Comparison of ENCODE assay signal across 10 cellular contexts in the genomic region with DNA sequence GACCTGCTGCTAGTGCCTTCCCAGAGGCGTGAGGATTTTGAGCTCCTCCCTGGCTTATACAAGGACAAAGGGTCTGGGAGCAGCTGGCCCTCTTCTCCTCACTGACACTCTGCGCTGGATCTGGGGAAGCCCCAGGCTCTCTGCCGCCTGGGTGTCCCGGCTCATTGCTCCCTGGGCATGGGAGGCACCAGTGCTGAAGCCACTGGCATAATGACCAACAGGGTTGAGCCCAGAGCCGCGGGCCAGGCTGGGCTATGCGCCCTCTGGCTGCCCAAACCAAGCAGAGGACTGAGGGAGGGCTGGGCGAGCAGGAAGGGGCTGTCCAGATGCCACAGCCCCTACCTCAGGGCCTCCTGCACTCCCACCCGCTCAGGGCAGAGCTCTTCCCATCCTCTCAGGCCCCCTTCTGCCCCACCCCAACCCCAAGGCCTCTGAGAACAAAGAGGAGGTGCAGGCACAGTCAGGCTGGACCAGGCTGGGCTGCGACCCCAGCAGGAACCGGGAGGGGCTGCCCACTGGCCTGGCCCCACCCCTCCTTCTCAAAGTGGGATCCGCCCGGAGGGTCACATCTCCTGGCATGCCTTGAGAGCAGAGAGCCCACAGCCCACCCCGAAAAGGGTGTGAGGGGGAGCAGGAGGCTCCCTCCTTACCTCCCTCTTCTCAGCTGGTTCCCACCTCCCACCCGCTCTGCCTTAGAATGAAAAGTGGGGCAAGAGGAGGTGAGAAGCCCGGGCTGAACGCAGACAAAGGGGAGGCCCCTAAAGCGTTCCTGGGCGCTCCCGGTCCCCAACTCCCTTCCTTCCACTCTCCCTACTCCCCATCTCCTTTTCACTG. TPM values are rescaled to one million over a fixed set of nuclear protein-coding genes. Genes with fewer than 3 reads are reported as not detected.
DNase-seq lines count a peak whose midpoint lies in the region; ATAC-seq, FAIRE-seq and TF ChIP-seq lines count a peak whose summit lies in the region.
"Had no signal": no experiment of that assay in that cellular context is flagged by ENCODE, and none has a peak within 500 bp of the region (broad histone marks: within the 10 kb centered on the region; RNA-seq: fewer than 3 reads in every experiment).

No MANE protein-coding gene starts in this region.

- no peak overlapping the region for H3K4me2 ChIP-seq in HepG2 (ENCODE audit: low read depth, low read length)
- H3K4me2 ChIP-seq: PC-9 had no signal

- H3K79me2 ChIP-seq in HepG2 (ENCODE audit: insufficient read depth, low read length) = no peaks in the 10 kb centered on the region

- H3K36me3 ChIP-seq in HepG2 (replicated peaks in 1 of 2; ENCODE audit: control insufficient read depth in 1 of 2, insufficient read depth in 2 of 2, low read length in 2 of 2) (no peaks in the 10 kb centered on the region), right lobe of liver (no peaks in the 10 kb centered on the region), mesodermal cell (ENCODE audit: control insufficient read depth, insufficient read depth, low read length) (no peaks in the 10 kb centered on the region), urinary bladder (ENCODE audit: insufficient read depth) (no peaks in the 10 kb centered on the region)

- H3K9me3 Mint-ChIP-seq in activated T-cell treated with anti-CD3 and anti-CD28 coated beads, Interleukin-2, amount 50 U/mL, for 24 hours = no peaks in the 10 kb centered on the region
- H3K9me3 Mint-ChIP-seq: activated T-cell treated with anti-CD3 and anti-CD28 coated beads, Interleukin-2, amount 50 U/mL, for 4 hours had no signal

- CTCF ChIA-PET in HepG2 (lab: Yijun Ruan, JAX; ENCODE audit: low intra/inter-chr PET ratio, low total read pairs) = no interaction called here

- TF ChIP-seq CTCF in HepG2 (CRISPR knock-in tag; IDR thresholded peaks at IDR 0.05) = peak; percentile 30; the same call in 1 of the 2 replicates
- no peak for TF ChIP-seq CTCF in right lobe of liver (IDR thresholded peaks at IDR 0.05)

- intact Hi-C loops in HepG2 (cut with micrococcal nuclease; ENCODE audit: unreplicated experiment) = loop anchor here (5.0 kb wide), 1 partner anchor 89 kb away; no protein-coding TSS in a partner anchor
- intact Hi-C loops in right lobe of liver (cut with DNase I) = loop anchor here in 1 of 2 donors (10.0 kb wide), 1 partner anchor 194 kb away; no protein-coding TSS in a partner anchor

- H3K4me3 Mint-ChIP-seq in activated T-cell treated with anti-CD3 and anti-CD28 coated beads, Interleukin-2, amount 50 U/mL, for 24 hours = no peak overlapping the region
- H3K4me3 Mint-ChIP-seq: activated T-cell treated with anti-CD3 and anti-CD28 coated beads, Interleukin-2, amount 50 U/mL, for 4 hours had no signal

- H3K9me3 ChIP-seq in HepG2 (ENCODE audit: low read length) (no peaks in the 10 kb centered on the region), right lobe of liver (no peaks in the 10 kb centered on the region), mesodermal cell (ENCODE audit: control insufficient read depth, low read length) (no peaks in the 10 kb centered on the region)

- TF ChIP-seq RAD21 in HepG2 (CRISPR knock-in tag; IDR thresholded peaks at IDR 0.05) = no peak

- peaks cover 5% of the 10 kb centered on the region; the same call in 1 of the 2 replicates for H3K4me1 ChIP-seq in HepG2 (ENCODE audit: insufficient read depth, low read length)
- peaks cover 0 to 11% (median 2%) of the 10 kb centered on the region in 4 donors for H3K4me1 ChIP-seq in right lobe of liver
- H3K4me1 ChIP-seq in mesodermal cell (ENCODE audit: control insufficient read depth, insufficient read depth, low read length, poor library complexity, severe bottlenecking) = peaks cover 19% of the 10 kb centered on the region
- H3K4me1 ChIP-seq in urinary bladder (ENCODE audit: insufficient read depth) = no peaks in the 10 kb centered on the region

- no peak overlapping the region for H3K9ac ChIP-seq in HepG2 (ENCODE audit: insufficient read depth, low read depth, low read length)

- DNase-seq in HepG2 (ENCODE audit: low spot score) (no peak), right lobe of liver (no peak), ecto neural progenitor cell (ENCODE audit: low spot score) (peak; percentile 78), NCI-H1930 (lab: John Stamatoyannopoulos, UW) (no peak), A172 (ENCODE audit: low spot score) (no peak)
- no peak for DNase-seq in activated T-cell treated with anti-CD3 and anti-CD28 coated beads, Interleukin-2, amount 50 U/mL, for 24 hours
- DNase-seq: activated T-cell treated with anti-CD3 and anti-CD28 coated beads, Interleukin-2, amount 50 U/mL, for 4 hours had no signal

- no peak for TF ChIP-seq EP300 in HepG2 (IDR thresholded peaks at IDR 0.05; ENCODE audit: low read depth in 2 of 2, low read length in 2 of 2)
- no peak for TF ChIP-seq EP300 in HepG2 (CRISPR knock-in tag; IDR thresholded peaks at IDR 0.05; ENCODE audit: borderline replicate concordance)

- H3K4me3 ChIP-seq in HepG2 (replicated peaks in 1 of 3; ENCODE audit: insufficient read depth in 1 of 3, low read depth in 2 of 3, low read length in 3 of 3) = no peak overlapping the region
- H3K4me3 ChIP-seq in right lobe of liver = peak overlapping the region in 1 of 3 donors; percentile 31
- H3K4me3 ChIP-seq in mesodermal cell (ENCODE audit: extremely low read depth, insufficient read depth, low read length, poor library complexity, severe bottlenecking) = peak overlapping the region; percentile 41
- peak overlapping the region; percentile 46 for H3K4me3 ChIP-seq in urinary bladder (ENCODE audit: low read depth, low read length)
- H3K4me3 ChIP-seq: PC-9 had no signal

- no peaks in the 10 kb centered on the region for H4K20me1 ChIP-seq in HepG2 (ENCODE audit: insufficient read depth, low read length)

- H3K27me3 Mint-ChIP-seq in activated T-cell treated with anti-CD3 and anti-CD28 coated beads, Interleukin-2, amount 50 U/mL, for 24 hours = peaks cover 60% of the 10 kb centered on the region

- BruUV-seq in HepG2 (replicated peaks; lab: Mats Ljungman, UMichigan) = no TSS peak

- WGBS in HepG2 (ENCODE audit: low lambda C conversion rate) = 77% methylated on average over 5 of the region's 20 CpGs
- 43% methylated on average over 2 of the region's 20 CpGs for WGBS in right lobe of liver (ENCODE audit: insufficient coverage, low coverage, low lambda C conversion rate, missing lambda C conversion rate)
- 12 to 19% methylated on average over 6 to 10 of the region's 20 CpGs for WGBS in mesodermal cell (ENCODE audit: insufficient coverage in 2 of 2), 2 experiments
- WGBS in urinary bladder = 26% methylated on average over 20 of the region's 20 CpGs

- H2AFZ ChIP-seq in HepG2 (ENCODE audit: low read length) = no peak overlapping the region
- H2AFZ ChIP-seq: PC-9 had no signal

- H3K4me1 Mint-ChIP-seq in activated T-cell treated with anti-CD3 and anti-CD28 coated beads, Interleukin-2, amount 50 U/mL, for 24 hours (ENCODE audit: low read depth) = peaks cover 10% of the 10 kb centered on the region

- H3K27me3 ChIP-seq in HepG2 (ENCODE audit: control insufficient read depth in 1 of 2, insufficient read depth in 2 of 2, low read length in 2 of 2) (peaks cover 6 to 41% of the 10 kb centered on the region in 2 experiments; a peak in 4 of 5 replicates), right lobe of liver (peaks cover 0 to 20% of the 10 kb centered on the region in 2 donors)

- in situ Hi-C loops in HepG2 (cut with HindIII; ENCODE audit: extremely low pct_ligation_motif_present, low pct_unique_long_range_greater_than_20kb) = loop anchor here (25.0 kb wide), 1 partner anchor 181 kb away; no protein-coding TSS in a partner anchor

- no peak overlapping the region for H3K27ac Mint-ChIP-seq in activated T-cell treated with anti-CD3 and anti-CD28 coated beads, Interleukin-2, amount 50 U/mL, for 24 hours

- FAIRE-seq in HepG2 (lab: Jason Lieb, UNC) = no peak

- POLR2A ChIA-PET in HepG2 (lab: Yijun Ruan, JAX) = no interaction called here

- H3K36me3 Mint-ChIP-seq in activated T-cell treated with anti-CD3 and anti-CD28 coated beads, Interleukin-2, amount 50 U/mL, for 24 hours (ENCODE audit: low read depth) = no peaks in the 10 kb centered on the region

- ATAC-seq in HepG2 (no peak), right lobe of liver (no peak)
- ATAC-seq: activated T-cell treated with anti-CD3 and anti-CD28 coated beads, Interleukin-2, amount 50 U/mL, for 4 hours had no signal

- H3K27ac ChIP-seq in HepG2 (ENCODE audit: extremely low read length, insufficient read depth, low read length) = no peak overlapping the region
- H3K27ac ChIP-seq in right lobe of liver = no peak overlapping the region
- no peak overlapping the region for H3K27ac ChIP-seq in mesodermal cell (ENCODE audit: low read depth, low read length, severe bottlenecking)
- H3K27ac ChIP-seq in urinary bladder (ENCODE audit: low read depth) = no peak overlapping the region
- H3K27ac ChIP-seq: PC-9 had no signal

- no peak for TF ChIP-seq POLR2A in HepG2 (IDR thresholded peaks at IDR 0.05; ENCODE audit: insufficient read depth in 1 of 2, low read depth in 2 of 2, low read length in 2 of 2)
- TF ChIP-seq POLR2A in right lobe of liver (IDR thresholded peaks at IDR 0.05) = no peak

RNA-seq across cellular contexts. Expression of gene LINGO1, which starts 1.5 kb away (rescaled TPM):
- not detected in 2 replicates for total RNA-seq in HepG2 (2016; rRNA removed; fragmentation: Illumina TruSeq; extraction: Trizol)
- total RNA-seq in HepG2 (2016; cell fraction: cytosol; rRNA removed; fragmentation: Illumina TruSeq; extraction: Trizol; ENCODE audit: low read depth) = not detected in 2 replicates
- total RNA-seq in HepG2 (2016; cell fraction: insoluble cytoplasmic fraction; rRNA removed; fragmentation: Illumina TruSeq; extraction: Trizol) = 0.06 TPM in 1 of 2 replicates, not detected in the other
- total RNA-seq in HepG2 (2016; cell fraction: membrane; rRNA removed; fragmentation: Illumina TruSeq; extraction: Trizol) = 0.14 TPM in 1 of 2 replicates, not detected in the other
- not detected in 2 replicates for total RNA-seq in HepG2 (2016; cell fraction: nucleus; rRNA removed; fragmentation: Illumina TruSeq; extraction: Trizol)
- polyA plus RNA-seq in HepG2 (2011; rRNA removed) = 0.07 and 0.08 TPM in 2 replicates
- polyA plus RNA-seq in HepG2 (2011; cell fraction: cytosol; rRNA removed) = 0.07 and 0.14 TPM in 2 replicates
- 0.05 TPM in 1 of 2 replicates, not detected in the other for polyA plus RNA-seq in HepG2 (2011; cell fraction: nucleus; rRNA removed)
- not detected in 2 replicates for polyA plus RNA-seq in HepG2 (2012)
- 0.05 TPM in 1 of 2 replicates, not detected in the other for polyA plus RNA-seq in HepG2 (2016; cell fraction: cytosol; fragmentation: Illumina TruSeq; extraction: Trizol; ENCODE audit: low read depth)
- 0.10 TPM in 1 of 2 replicates, not detected in the other for polyA plus RNA-seq in HepG2 (2016; cell fraction: insoluble cytoplasmic fraction; fragmentation: Illumina TruSeq; extraction: Trizol; ENCODE audit: low read depth)
- polyA plus RNA-seq in HepG2 (2016; cell fraction: membrane; fragmentation: Illumina TruSeq; extraction: Trizol; ENCODE audit: low read depth) = 0.16 TPM in 2 replicates
- not detected in 2 replicates for polyA plus RNA-seq in HepG2 (2016; cell fraction: nucleus; fragmentation: Illumina TruSeq; extraction: Trizol; ENCODE audit: insufficient read depth, low read depth)
- 1.4 TPM in 1 of 2 replicates, not detected in the other for polyA minus RNA-seq in HepG2 (2011; rRNA and poly(A)+ RNA removed; ENCODE audit: low replicate concordance)
- polyA minus RNA-seq in HepG2 (2011; cell fraction: cytosol; rRNA and poly(A)+ RNA removed) = not detected in 2 replicates
- polyA minus RNA-seq in HepG2 (2011; cell fraction: nucleus; rRNA and poly(A)+ RNA removed) = not detected in 2 replicates
- 1 to 10 TPM in 1 of 6 experiments, under 1 TPM in 5; 0.31 to 1.2 (median 0.39) TPM for total RNA-seq in right lobe of liver
- 25.1 TPM for polyA plus RNA-seq in mesodermal cell (2013, experiment 1 of 2)
- polyA plus RNA-seq in mesodermal cell (2013, experiment 2 of 2) = 20.0 TPM
- 1.8 TPM for total RNA-seq in urinary bladder
- 3.7 TPM for polyA plus RNA-seq in urinary bladder
- 0.60 and 1.1 TPM in 2 replicates for total RNA-seq in A172 (2014; rRNA removed; shearing (Covaris generic))
- total RNA-seq: activated T-cell treated with anti-CD3 and anti-CD28 coated beads, Interleukin-2, amount 50 U/mL, for 4 hours; PC-9 had no signal

Comparison
In these comparisons a context has a peak if more than half of its experiments do, and no peak if none do; other contexts are left out.
1. H3K4me3 ChIP-seq: peak in mesodermal cell (single experiment) and urinary bladder (single experiment); none in HepG2 (0 of 3).